ENCODE assay signal across 16 cellular contexts in genomic region chr21:26070121-26070520, GRCh38.
DNase-seq lines count a peak whose midpoint lies in the region; ATAC-seq and TF ChIP-seq lines count a peak whose summit lies in the region.
"Had no signal": no experiment of that assay in that cellular context is flagged by ENCODE, and none has a peak within 500 bp of the region (broad histone marks: within the 10 kb centered on the region; RNA-seq: fewer than 3 reads in every experiment).

No MANE protein-coding gene starts in this region.

- H2AFZ ChIP-seq in SK-N-SH (ENCODE audit: low read depth), result no peak overlapping the region
- no peak overlapping the region for H2AFZ ChIP-seq in hepatocyte

- H3K4me3 Mint-ChIP-seq in T-cell, result peak overlapping the region; percentile 70 to 80 (median 74)

- H3K27ac ChIP-seq in SK-N-SH (ENCODE audit: low read depth in 2 of 2, low read length in 1 of 2) (no peak overlapping the region; a peak in 1 of 4 replicates), right lobe of liver (peak overlapping the region in 2 of 3 donors; percentile 14 to 24), hepatocyte (no peak overlapping the region)
- peak overlapping the region in 10 of 11 experiments; percentile 9 to 89 (median 80); a peak in 20 of 22 replicates for H3K27ac ChIP-seq in BLaER1 treated with 17β-estradiol and CSF1 and Interleukin-3, amounts not matched to agents 10 nM and 100 nM
- H3K27ac ChIP-seq: epithelial cell of prostate had no signal

- POLR2A ChIA-PET in SK-N-SH (lab: Yijun Ruan, JAX) (no interaction called here), T-cell (lab: Charles Lee) (no interaction called here)

- no peak for DNase-seq in SK-N-SH
- DNase-seq in T-cell, result no peak
- DNase-seq in right lobe of liver, result no peak
- DNase-seq in GDM1 (lab: John Stamatoyannopoulos, UW), result no peak
- DNase-seq in NCI-H1092 (lab: John Stamatoyannopoulos, UW), result no peak
- DNase-seq in hepatocyte (ENCODE audit: low spot score), result no peak
- DNase-seq: Karpas-422; natural killer cell; NCI-H1105 treated with DMSO at 0.1 percent for 48 hours; NK-92 treated with Interleukin-12 subunit alpha and Interleukin-12 subunit beta, amount 100 ng/mL, for 24 hours; trophoblast cell had no signal

- ATAC-seq in SK-N-SH treated with all-trans-retinoic acid at 6 μM for 48 hours (no peak), T-cell (replicated peaks in 1 of 4) (no peak), right lobe of liver (peak; percentile 63 to 71 (median 68))
- ATAC-seq: natural killer cell; stimulated activated effector memory CD8-positive, alpha-beta T cell treated with anti-CD3 and anti-CD28 coated beads, Interleukin-12 subunit alpha, Interleukin-12 subunit beta, amount 100 ng/mL, for 72 hours had no signal

- H3K9me3 ChIP-seq in SK-N-SH (no peaks in the 10 kb centered on the region), right lobe of liver (no peaks in the 10 kb centered on the region), hepatocyte (ENCODE audit: low read depth) (no peaks in the 10 kb centered on the region)
- H3K9me3 ChIP-seq in BLaER1 treated with 17β-estradiol and CSF1 and Interleukin-3, amounts not matched to agents 10 nM and 100 nM (replicated peaks in 1 of 11), result peaks cover 0 to 17% (median 6%) of the 10 kb centered on the region in 11 experiments; a peak in 7 of 22 replicates

- no peaks in the 10 kb centered on the region for H3K27me3 Mint-ChIP-seq in T-cell

- H3K4me1 ChIP-seq in SK-N-SH (ENCODE audit: control insufficient read depth in 1 of 2, insufficient read depth in 2 of 2, low read depth in 1 of 2, low read length in 1 of 2) (peaks cover 25 to 52% of the 10 kb centered on the region in 2 experiments; a peak in 3 of 4 replicates), right lobe of liver (peaks cover 0 to 31% (median 10%) of the 10 kb centered on the region in 4 donors), hepatocyte (ENCODE audit: insufficient read depth) (peaks cover 22% of the 10 kb centered on the region)
- peaks cover 24 to 54% (median 37%) of the 10 kb centered on the region in 10 experiments for H3K4me1 ChIP-seq in BLaER1 treated with 17β-estradiol and CSF1 and Interleukin-3, amounts not matched to agents 10 nM and 100 nM

- TF ChIP-seq EP300 in SK-N-SH (IDR thresholded peaks at IDR 0.05; ENCODE audit: borderline replicate concordance in 1 of 2, low read depth in 1 of 2, low read length in 1 of 2), result no peak

- peaks cover 91% of the 10 kb centered on the region for H3K79me2 ChIP-seq in SK-N-SH (ENCODE audit: insufficient read depth)
- H3K79me2 ChIP-seq in hepatocyte, result peaks cover 95% of the 10 kb centered on the region

- H3K9me2 ChIP-seq in SK-N-SH, result no peaks in the 10 kb centered on the region
- H3K9me2 ChIP-seq in hepatocyte (replicated peaks; ENCODE audit: insufficient read depth), result no peaks in the 10 kb centered on the region

- H3K4me1 Mint-ChIP-seq in T-cell, result peaks cover 43 to 51% (median 47%) of the 10 kb centered on the region in 3 donors

- peak overlapping the region; percentile 88 to 98 for H3K27ac Mint-ChIP-seq in T-cell
- H3K27ac Mint-ChIP-seq: stimulated activated effector memory CD8-positive, alpha-beta T cell treated with anti-CD3 and anti-CD28 coated beads, Interleukin-12 subunit alpha, Interleukin-12 subunit beta, amount 100 ng/mL, for 72 hours had no signal

- CTCF ChIA-PET in SK-N-SH (lab: Yijun Ruan, JAX), result interaction anchor here (0.6 to 1.3 kb wide), 2 partner anchors 14 to 101 kb away, joined by 3 read pairs; partner anchors contain the start of gene APP
- CTCF ChIA-PET in T-cell (lab: Charles Lee), result interaction anchor here in 1 of 2 donors (0.8 kb wide), 1 partner anchor 188 kb away, joined by 3 read pairs; no protein-coding TSS in a partner anchor

- H3K4me3 ChIP-seq in SK-N-SH (ENCODE audit: low read depth in 2 of 2, low read length in 1 of 2) (no peak overlapping the region), right lobe of liver (no peak overlapping the region), hepatocyte (no peak overlapping the region)
- H3K4me3 ChIP-seq in BLaER1 treated with 17β-estradiol and CSF1 and Interleukin-3, amounts not matched to agents 10 nM and 100 nM, result peak overlapping the region in 3 of 10 experiments; percentile 35 to 37 (median 36); a peak in 4 of 20 replicates
- H3K4me3 ChIP-seq: lung had no signal

- no peak overlapping the region for H3K9ac ChIP-seq in SK-N-SH
- H3K9ac ChIP-seq in BLaER1 treated with 17β-estradiol and CSF1 and Interleukin-3, amounts not matched to agents 10 nM and 100 nM, result peak overlapping the region; percentile 25 to 75 (median 58); a peak in 17 of 22 replicates

- no peaks in the 10 kb centered on the region for H3K36me3 Mint-ChIP-seq in T-cell
- H3K36me3 Mint-ChIP-seq: natural killer cell; stimulated activated effector memory CD8-positive, alpha-beta T cell treated with anti-CD3 and anti-CD28 coated beads, Interleukin-12 subunit alpha, Interleukin-12 subunit beta, amount 100 ng/mL, for 72 hours had no signal

- intact Hi-C loops in right lobe of liver (cut with DNase I), result no loop called here

- H3K27me3 ChIP-seq in SK-N-SH (ENCODE audit: insufficient read depth) (no peaks in the 10 kb centered on the region), right lobe of liver (no peaks in the 10 kb centered on the region), hepatocyte (no peaks in the 10 kb centered on the region)
- H3K27me3 ChIP-seq in BLaER1 treated with 17β-estradiol and CSF1 and Interleukin-3, amounts not matched to agents 10 nM and 100 nM, result no peaks in the 10 kb centered on the region

- TF ChIP-seq POLR2A in right lobe of liver (IDR thresholded peaks at IDR 0.05), result no peak

- H3F3A ChIP-seq in SK-N-SH (replicated peaks; ENCODE audit: insufficient read depth), result peaks cover 5% of the 10 kb centered on the region

- H4K20me1 ChIP-seq in SK-N-SH (ENCODE audit: insufficient read depth), result peaks cover 6% of the 10 kb centered on the region; the same call in 1 of the 2 replicates
- H4K20me1 ChIP-seq in BLaER1 treated with 17β-estradiol and CSF1 and Interleukin-3, amounts not matched to agents 10 nM and 100 nM, result peaks cover 0 to 86% (median 0%) of the 10 kb centered on the region in 11 experiments; a peak in 8 of 22 replicates
- H4K20me1 ChIP-seq in hepatocyte (ENCODE audit: insufficient read depth, poor library complexity, severe bottlenecking), result peaks cover 16% of the 10 kb centered on the region

- no peaks in the 10 kb centered on the region for H3K9me3 Mint-ChIP-seq in T-cell
- H3K9me3 Mint-ChIP-seq: natural killer cell had no signal

- peak overlapping the region; percentile 52; the same call in 1 of the 2 replicates for H3K4me2 ChIP-seq in SK-N-SH
- peak overlapping the region; percentile 60 to 86 (median 74) for H3K4me2 ChIP-seq in BLaER1 treated with 17β-estradiol and CSF1 and Interleukin-3, amounts not matched to agents 10 nM and 100 nM
- H3K4me2 ChIP-seq in hepatocyte, result no peak overlapping the region

- 90% methylated on average over 2 of the region's 2 CpGs for WGBS in SK-N-SH (ENCODE audit: low lambda C conversion rate)
- WGBS in right lobe of liver (ENCODE audit: insufficient coverage, low coverage, low lambda C conversion rate, missing lambda C conversion rate), result 35% methylated on average over 2 of the region's 2 CpGs
- 81% methylated on average over 2 of the region's 2 CpGs for WGBS in hepatocyte (ENCODE audit: low lambda C conversion rate, missing lambda C conversion rate)

- no peak for TF ChIP-seq RAD21 in SK-N-SH (IDR thresholded peaks at IDR 0.05; ENCODE audit: low read length)

- no peak for TF ChIP-seq CTCF in SK-N-SH (IDR thresholded peaks at IDR 0.05)
- TF ChIP-seq CTCF in right lobe of liver (IDR thresholded peaks at IDR 0.05), result no peak
- TF ChIP-seq CTCF in hepatocyte (IDR thresholded peaks at IDR 0.05; ENCODE audit: poor library complexity), result no peak

- H3K36me3 ChIP-seq in SK-N-SH (replicated peaks in 1 of 2; ENCODE audit: control insufficient read depth in 1 of 2, insufficient read depth in 2 of 2, low read length in 1 of 2), result no peaks in the 10 kb centered on the region
- peaks cover 0 to 11% (median 0%) of the 10 kb centered on the region in 11 experiments; a peak in 4 of 22 replicates for H3K36me3 ChIP-seq in BLaER1 treated with 17β-estradiol and CSF1 and Interleukin-3, amounts not matched to agents 10 nM and 100 nM
- no peaks in the 10 kb centered on the region for H3K36me3 ChIP-seq in right lobe of liver
- no peaks in the 10 kb centered on the region for H3K36me3 ChIP-seq in hepatocyte (replicated peaks; ENCODE audit: insufficient read depth, low read depth)

TF ChIP-seq in SK-N-SH, 30 proteins besides CTCF, POLR2A, EP300 and RAD21 (continues in another document):
- TF ChIP-seq RCOR1 (IDR thresholded peaks at IDR 0.05; ENCODE audit: low read length), result no peak
- no peak for TF ChIP-seq RFX5 (IDR thresholded peaks at IDR 0.05; ENCODE audit: low read length)
- TF ChIP-seq PBX3 (IDR thresholded peaks at IDR 0.05), result no peak
- no peak for TF ChIP-seq FOXJ3 (CRISPR knock-in tag; IDR thresholded peaks at IDR 0.05)
- TF ChIP-seq MXI1 (IDR thresholded peaks at IDR 0.05; ENCODE audit: low read depth, low read length), result no peak
- TF ChIP-seq FOXM1 (IDR thresholded peaks at IDR 0.05; ENCODE audit: low read depth), result no peak

TF ChIP-seq in SK-N-SH treated with all-trans-retinoic acid at 6 μM for 48 hours, 23 proteins besides CTCF, POLR2A, EP300 and RAD21:
- no peak for TF ChIP-seq CSDC2 (CRISPR knock-in tag; IDR thresholded peaks at IDR 0.05)
- TF ChIP-seq RARB (CRISPR knock-in tag; IDR thresholded peaks at IDR 0.05), result no peak
- TF ChIP-seq ESRRG (CRISPR knock-in tag; IDR thresholded peaks at IDR 0.05), result no peak
TF ChIP-seq in SK-N-SH treated with all-trans-retinoic acid at 6 μM for 48 hours: peak in this region for 0.

Comparison
In these comparisons a context has a peak if more than half of its experiments do, and no peak if none do; other contexts are left out.
1. H3K27ac ChIP-seq: peak in BLaER1 treated with 17β-estradiol and CSF1 and Interleukin-3, amounts not matched to agents 10 nM and 100 nM (10 of 11) and right lobe of liver (2 of 3); none in SK-N-SH (0 of 2) and hepatocyte (single experiment).
2. ATAC-seq: peak in right lobe of liver (4 of 4); none in SK-N-SH treated with all-trans-retinoic acid at 6 μM for 48 hours (single experiment) and T-cell (0 of 4).